10 cellular contexts compared by ENCODE assay signal in the genomic region with DNA sequence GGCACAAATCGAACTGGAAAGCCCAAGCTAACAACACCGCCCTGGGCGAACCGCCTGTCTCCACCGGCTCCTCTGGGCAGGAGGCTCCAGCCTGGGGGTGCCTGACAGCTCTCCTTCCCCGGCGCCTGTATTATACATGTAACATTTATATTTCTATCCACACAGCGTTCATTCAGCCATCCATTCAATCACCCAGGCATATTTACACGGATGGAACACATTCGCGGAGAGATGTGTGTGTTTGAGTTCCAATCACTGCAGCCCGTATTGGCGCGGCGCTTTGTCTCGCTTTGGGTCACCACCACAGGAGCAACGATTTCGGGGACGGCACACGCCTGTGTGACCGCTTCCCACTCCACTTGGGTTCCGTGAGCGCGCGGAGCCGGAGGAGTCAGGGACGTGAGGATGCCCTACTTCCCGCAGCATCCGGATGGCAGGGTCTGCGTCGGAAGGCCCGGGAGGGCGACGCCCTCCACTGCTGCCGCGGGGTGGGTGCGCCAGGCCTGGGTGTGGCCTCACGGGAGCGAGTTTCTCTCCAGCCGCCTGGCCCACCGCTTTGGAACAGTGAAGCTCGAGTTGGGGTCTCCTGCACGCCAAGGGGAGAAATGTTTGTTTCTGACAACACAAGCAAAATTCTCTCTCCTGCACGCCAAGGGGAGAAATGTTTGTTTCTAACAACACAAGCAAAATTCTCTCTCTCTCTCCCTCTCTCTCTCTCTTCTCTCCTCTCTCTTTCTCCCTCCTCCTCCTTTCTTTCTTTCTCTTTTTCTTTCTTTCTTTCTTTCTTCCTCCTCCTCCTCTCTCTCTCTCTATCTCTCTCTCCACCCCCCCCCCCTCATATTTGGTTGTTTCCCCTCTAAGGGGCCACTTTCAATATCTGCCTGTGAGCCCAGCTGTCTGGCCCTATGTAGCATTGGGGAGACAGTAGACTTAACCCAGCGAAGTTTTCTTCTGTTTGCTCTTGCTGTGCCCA. TPM values are rescaled to one million over a fixed set of nuclear protein-coding genes. Genes with fewer than 3 reads are reported as not detected.
DNase-seq lines count a peak whose midpoint lies in the region; ATAC-seq and TF ChIP-seq lines count a peak whose summit lies in the region.
"Had no signal": no experiment of that assay in that cellular context is flagged by ENCODE, and none has a peak within 500 bp of the region (broad histone marks: within the 10 kb centered on the region; RNA-seq: fewer than 3 reads in every experiment).

No MANE protein-coding gene starts in this region.

- CTCF ChIA-PET in activated CD8-positive, alpha-beta memory T cell treated with anti-CD3 and anti-CD28 coated beads, Interleukin-2, amount 10 ng/mL, durations not matched to agents 7 days and 5 days (lab: Charles Lee): interaction anchor here (1.5 kb wide), 1 partner anchor 93 kb away, joined by 3 read pairs; no protein-coding TSS in a partner anchor
- CTCF ChIA-PET in activated CD8-positive, alpha-beta T cell treated with anti-CD3 and anti-CD28 coated beads for 36 hours (lab: Charles Lee): interaction anchor here (1.0 kb wide), 1 partner anchor 93 kb away, joined by 5 read pairs; no protein-coding TSS in a partner anchor

- DNase-seq in activated CD8-positive, alpha-beta memory T cell treated with anti-CD3 and anti-CD28 coated beads, Interleukin-2, amount 10 ng/mL, durations not matched to agents 7 days and 5 days: no peak
- DNase-seq in activated CD8-positive, alpha-beta memory T cell treated with anti-CD3 and anti-CD28 coated beads for 24 hours: no peak
- peak; percentile 8 for DNase-seq in activated CD8-positive, alpha-beta T cell treated with anti-CD3 and anti-CD28 coated beads for 36 hours
- DNase-seq in iPS-NIHi11 (ENCODE audit: low spot score) (peak; percentile 31), kidney tubule cell (ENCODE audit: low spot score) (no peak), NCI-H2081 treated with DMSO at 0.1 percent for 48 hours (lab: John Stamatoyannopoulos, UW) (no peak), COR-L47 (lab: John Stamatoyannopoulos, UW) (no peak)
- DNase-seq: activated gamma-delta T cell had no signal

- POLR2A ChIA-PET in activated CD8-positive, alpha-beta T cell treated with anti-CD3 and anti-CD28 coated beads for 36 hours (lab: Charles Lee): no interaction called here

- no peak overlapping the region for H3K27ac Mint-ChIP-seq in activated CD8-positive, alpha-beta memory T cell treated with anti-CD3 and anti-CD28 coated beads, Interleukin-2, amount 10 ng/mL, durations not matched to agents 7 days and 5 days
- H3K27ac Mint-ChIP-seq in activated CD8-positive, alpha-beta T cell treated with anti-CD3 and anti-CD28 coated beads for 36 hours: no peak overlapping the region
- H3K27ac Mint-ChIP-seq in stimulated activated naive CD8-positive, alpha-beta T cell treated with anti-CD3 and anti-CD28 coated beads, Interleukin-15, Interleukin-2, amounts not matched to agents 100 ng/mL and 50 ng/mL, for 24 hours: no peak overlapping the region

- TF ChIP-seq CTCF in activated CD8-positive, alpha-beta T cell treated with anti-CD3 and anti-CD28 coated beads for 36 hours (IDR thresholded peaks at IDR 0.05): no peak

- H3K36me3 Mint-ChIP-seq in activated CD8-positive, alpha-beta memory T cell treated with anti-CD3 and anti-CD28 coated beads, Interleukin-2, amount 10 ng/mL, durations not matched to agents 7 days and 5 days: no peaks in the 10 kb centered on the region
- no peaks in the 10 kb centered on the region for H3K36me3 Mint-ChIP-seq in activated CD8-positive, alpha-beta T cell treated with anti-CD3 and anti-CD28 coated beads for 36 hours (ENCODE audit: low read depth)
- no peaks in the 10 kb centered on the region for H3K36me3 Mint-ChIP-seq in stimulated activated naive CD8-positive, alpha-beta T cell treated with anti-CD3 and anti-CD28 coated beads, Interleukin-15, Interleukin-2, amounts not matched to agents 100 ng/mL and 50 ng/mL, for 24 hours (ENCODE audit: low read depth)

- H3K9me3 Mint-ChIP-seq in activated CD8-positive, alpha-beta memory T cell treated with anti-CD3 and anti-CD28 coated beads, Interleukin-2, amount 10 ng/mL, durations not matched to agents 7 days and 5 days (ENCODE audit: low read depth): no peaks in the 10 kb centered on the region
- H3K9me3 Mint-ChIP-seq in activated CD8-positive, alpha-beta T cell treated with anti-CD3 and anti-CD28 coated beads for 36 hours: no peaks in the 10 kb centered on the region
- H3K9me3 Mint-ChIP-seq in stimulated activated naive CD8-positive, alpha-beta T cell treated with anti-CD3 and anti-CD28 coated beads, Interleukin-15, Interleukin-2, amounts not matched to agents 100 ng/mL and 50 ng/mL, for 24 hours: no peaks in the 10 kb centered on the region

- peak overlapping the region; percentile 67 for H3K4me3 Mint-ChIP-seq in activated CD8-positive, alpha-beta memory T cell treated with anti-CD3 and anti-CD28 coated beads, Interleukin-2, amount 10 ng/mL, durations not matched to agents 7 days and 5 days
- peak overlapping the region; percentile 67 for H3K4me3 Mint-ChIP-seq in activated CD8-positive, alpha-beta T cell treated with anti-CD3 and anti-CD28 coated beads for 36 hours
- peak overlapping the region; percentile 72 for H3K4me3 Mint-ChIP-seq in stimulated activated naive CD8-positive, alpha-beta T cell treated with anti-CD3 and anti-CD28 coated beads, Interleukin-15, Interleukin-2, amounts not matched to agents 100 ng/mL and 50 ng/mL, for 24 hours

- peaks cover 89% of the 10 kb centered on the region for H3K27me3 Mint-ChIP-seq in activated CD8-positive, alpha-beta memory T cell treated with anti-CD3 and anti-CD28 coated beads, Interleukin-2, amount 10 ng/mL, durations not matched to agents 7 days and 5 days
- peaks cover 79% of the 10 kb centered on the region for H3K27me3 Mint-ChIP-seq in activated CD8-positive, alpha-beta T cell treated with anti-CD3 and anti-CD28 coated beads for 36 hours
- peaks cover 84% of the 10 kb centered on the region for H3K27me3 Mint-ChIP-seq in stimulated activated naive CD8-positive, alpha-beta T cell treated with anti-CD3 and anti-CD28 coated beads, Interleukin-15, Interleukin-2, amounts not matched to agents 100 ng/mL and 50 ng/mL, for 24 hours

- ATAC-seq in activated CD8-positive, alpha-beta memory T cell treated with anti-CD3 and anti-CD28 coated beads, Interleukin-2, amount 10 ng/mL, durations not matched to agents 7 days and 5 days: peak; percentile 48
- peak; percentile 24 for ATAC-seq in activated CD8-positive, alpha-beta T cell treated with anti-CD3 and anti-CD28 coated beads for 36 hours

- H3K4me1 Mint-ChIP-seq in activated CD8-positive, alpha-beta memory T cell treated with anti-CD3 and anti-CD28 coated beads, Interleukin-2, amount 10 ng/mL, durations not matched to agents 7 days and 5 days: peaks cover 26% of the 10 kb centered on the region
- H3K4me1 Mint-ChIP-seq in activated CD8-positive, alpha-beta T cell treated with anti-CD3 and anti-CD28 coated beads for 36 hours (ENCODE audit: low read depth): peaks cover 25% of the 10 kb centered on the region
- H3K4me1 Mint-ChIP-seq in stimulated activated naive CD8-positive, alpha-beta T cell treated with anti-CD3 and anti-CD28 coated beads, Interleukin-15, Interleukin-2, amounts not matched to agents 100 ng/mL and 50 ng/mL, for 24 hours (ENCODE audit: low read depth): peaks cover 30% of the 10 kb centered on the region

- intact Hi-C loops in activated CD8-positive, alpha-beta T cell treated with anti-CD3 and anti-CD28 coated beads for 36 hours (cut with micrococcal nuclease): no loop called here

RNA-seq across cellular contexts. Expression of a gene that starts 1.1 kb away (rescaled TPM):
- total RNA-seq in activated CD8-positive, alpha-beta memory T cell treated with anti-CD3 and anti-CD28 coated beads, Interleukin-2, amount 10 ng/mL, durations not matched to agents 7 days and 5 days: under 1 TPM; 0.20 to 0.26 TPM
- under 1 TPM in 1 of 2 experiments, not detected in 1; 0.07 TPM for total RNA-seq in activated CD8-positive, alpha-beta T cell treated with anti-CD3 and anti-CD28 coated beads for 36 hours
- total RNA-seq: myocyte had no signal

Comparison
In these comparisons a context has a peak if more than half of its experiments do, and no peak if none do; other contexts are left out.
1. DNase-seq: peak in activated CD8-positive, alpha-beta T cell treated with anti-CD3 and anti-CD28 coated beads for 36 hours (single experiment) and iPS-NIHi11 (single experiment); none in activated CD8-positive, alpha-beta memory T cell treated with anti-CD3 and anti-CD28 coated beads, Interleukin-2, amount 10 ng/mL, durations not matched to agents 7 days and 5 days (single experiment), activated CD8-positive, alpha-beta memory T cell treated with anti-CD3 and anti-CD28 coated beads for 24 hours (single experiment), kidney tubule cell (single experiment), NCI-H2081 treated with DMSO at 0.1 percent for 48 hours (single experiment) and COR-L47 (single experiment).
2. Peak in every context shown above with its lines, with median percentiles within 50 percentile points of each other: H3K4me3 Mint-ChIP-seq.